Comparison of ENCODE assay signal across 8 cellular contexts in the genomic region with DNA sequence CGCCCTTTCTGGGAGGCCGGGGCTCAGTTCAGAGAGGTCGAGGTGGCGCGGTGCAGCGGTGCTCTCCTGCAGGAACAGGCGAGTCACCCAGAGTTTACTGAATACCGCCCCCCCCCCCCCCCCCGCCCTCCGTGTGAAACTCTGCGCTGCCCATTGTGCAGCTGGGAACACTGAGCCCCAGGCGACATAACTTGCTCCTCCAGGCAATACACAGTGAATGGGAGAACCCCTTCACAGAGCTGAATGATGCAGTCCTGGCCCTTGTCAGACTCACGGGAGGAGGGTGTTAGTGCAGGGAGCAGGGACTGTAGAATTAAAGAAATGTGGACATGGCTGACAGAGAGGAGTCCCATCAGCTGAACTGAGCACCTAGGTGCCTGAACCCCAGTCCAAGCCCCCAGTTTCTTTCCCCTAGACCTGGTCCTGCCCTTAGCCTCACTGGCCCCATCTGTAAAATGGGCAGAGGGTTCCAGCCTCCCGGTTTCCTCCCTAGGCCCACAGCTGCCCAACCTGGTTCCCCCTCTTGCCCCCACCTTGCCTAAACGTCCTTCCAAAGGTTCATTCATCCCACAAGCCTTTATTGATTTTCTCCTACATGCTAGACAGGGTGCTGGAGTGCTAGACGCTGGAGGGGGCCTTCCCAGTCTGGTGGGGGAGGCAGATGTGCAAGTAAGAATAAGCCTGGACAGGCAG. TPM values are rescaled to one million over a fixed set of nuclear protein-coding genes. Genes with fewer than 3 reads are reported as not detected.
DNase-seq lines count a peak whose midpoint lies in the region; ATAC-seq and TF ChIP-seq lines count a peak whose summit lies in the region.
"Had no signal": no experiment of that assay in that cellular context is flagged by ENCODE, and none has a peak within 500 bp of the region (broad histone marks: within the 10 kb centered on the region; RNA-seq: fewer than 3 reads in every experiment).

No MANE protein-coding gene starts in this region.

- H3K4me3 ChIP-seq in GM23338, result peak overlapping the region; percentile 66
- H3K4me3 ChIP-seq in heart right ventricle, result peak overlapping the region; percentile 7 to 59 (median 52)
- H3K4me3 ChIP-seq in skin epidermis, result peak overlapping the region in 6 of 7 experiments; percentile 15 to 42 (median 28)

- peak overlapping the region; percentile 75 for H3K4me3 Mint-ChIP-seq in GM23338

- CTCF ChIA-PET in RWPE1 (lab: Yijun Ruan, JAX), result interaction anchor here (0.6 to 1.2 kb wide), 2 partner anchors 40 to 50 kb away, joined by 3 to 7 read pairs; no protein-coding TSS in a partner anchor

- peak; percentile 47 for DNase-seq in GM23338 (ENCODE audit: low spot score)
- no peak for DNase-seq in RWPE1 (ENCODE audit: low spot score)
- DNase-seq in heart right ventricle, result no peak
- no peak for DNase-seq in activated CD4-positive, alpha-beta T cell treated with anti-CD3 and anti-CD28 coated beads for 48 hours

- 15 to 17% methylated on average over 16 of the region's 16 CpGs for WGBS in heart right ventricle, 2 donors

- H3K27ac ChIP-seq in GM23338 (ENCODE audit: low read depth) (no peak overlapping the region), RWPE1 (peak overlapping the region; percentile 73), heart right ventricle (peak overlapping the region; percentile 64 to 92 (median 82)), skin epidermis (peak overlapping the region in 10 of 21 experiments; percentile 0 to 88 (median 50))

- H3K9me3 ChIP-seq in heart right ventricle, result no peaks in the 10 kb centered on the region

- ATAC-seq in GM23338 (peak; percentile 6; the same call in 2 of the 3 replicates), heart right ventricle (peak in 2 of 8 donors; percentile 3 to 28), GM21390 (IDR thresholded peaks at IDR 0.05; ENCODE audit: unreplicated experiment) (no peak), GM21423 (IDR thresholded peaks at IDR 0.05; ENCODE audit: unreplicated experiment) (no peak)

- H3K27me3 ChIP-seq in GM23338 (ENCODE audit: insufficient read depth) (peaks cover 11% of the 10 kb centered on the region; the same call in 1 of the 2 replicates), heart right ventricle (peaks cover 0 to 35% (median 0%) of the 10 kb centered on the region in 7 donors)

- peaks cover 15% of the 10 kb centered on the region for H3K27me3 Mint-ChIP-seq in GM23338 (ENCODE audit: insufficient read depth, low read depth, poor library complexity)

- H4K20me1 ChIP-seq in GM23338 (replicated peaks; ENCODE audit: insufficient read depth), result no peaks in the 10 kb centered on the region

- H3K4me1 ChIP-seq in GM23338 (ENCODE audit: insufficient read depth) (peaks cover 10% of the 10 kb centered on the region), heart right ventricle (peaks cover 13 to 35% (median 28%) of the 10 kb centered on the region in 9 donors)

- POLR2A ChIA-PET in RWPE1 (lab: Yijun Ruan, JAX; ENCODE audit: low non-redundant PET), result no interaction called here

- intact Hi-C loops in heart right ventricle (cut with DNase I), result loop anchor here in 3 of 10 donors (5.0 to 10.0 kb wide), 2 partner anchors 38 to 146 kb away; partner anchors contain the start of gene PYROXD2 (in 2 of the 3)

- H3K36me3 ChIP-seq in GM23338 (ENCODE audit: insufficient read depth), result no peaks in the 10 kb centered on the region
- no peaks in the 10 kb centered on the region for H3K36me3 ChIP-seq in heart right ventricle

- H3K36me3 Mint-ChIP-seq in GM23338 (ENCODE audit: low read depth), result no peaks in the 10 kb centered on the region

- peak overlapping the region; percentile 94; the same call in 1 of the 2 replicates for H2AFZ ChIP-seq in GM23338

- H3K4me2 ChIP-seq in GM23338, result peak overlapping the region; percentile 81

- H3K4me1 Mint-ChIP-seq in GM23338, result peaks cover 40% of the 10 kb centered on the region

- H3K9me2 ChIP-seq in GM23338 (ENCODE audit: insufficient read depth), result no peaks in the 10 kb centered on the region

- no peak overlapping the region for H3K27ac Mint-ChIP-seq in GM23338

- H3K9me3 Mint-ChIP-seq in GM23338, result no peaks in the 10 kb centered on the region

- no peaks in the 10 kb centered on the region for H3K79me2 ChIP-seq in GM23338 (replicated peaks; ENCODE audit: insufficient read depth)

- TF ChIP-seq CTCF in GM23338 (conservative IDR thresholded peaks at IDR 0.05; ENCODE audit: low read depth in 2 of 2), result no peak
- TF ChIP-seq CTCF in RWPE1 (conservative IDR thresholded peaks at IDR 0.05; ENCODE audit: low read depth), result no peak
- TF ChIP-seq CTCF in heart right ventricle (IDR thresholded peaks at IDR 0.05), result no peak

- H3F3A ChIP-seq in GM23338 (replicated peaks; ENCODE audit: low read depth), result no peaks in the 10 kb centered on the region

TF ChIP-seq in GM23338, 12 proteins besides CTCF, POLR2A, EP300 and RAD21 (continues in another document):
- TF ChIP-seq ZNF331 (CRISPR knock-in tag; IDR thresholded peaks at IDR 0.05; ENCODE audit: low read depth) (no peak), EZH2 (IDR thresholded peaks at IDR 0.05; ENCODE audit: low read depth, unreplicated experiment) (no peak), ZNF114 (CRISPR knock-in tag; IDR thresholded peaks at IDR 0.05) (no peak), POLR2AphosphoS5 (IDR thresholded peaks at IDR 0.05; ENCODE audit: low read depth) (no peak), ETS1 (IDR thresholded peaks at IDR 0.05) (no peak), REST (IDR thresholded peaks at IDR 0.05; ENCODE audit: unreplicated experiment) (no peak)

RNA-seq across cellular contexts. Expression of gene LOXL4, which starts 0.8 kb away (rescaled TPM):
- total RNA-seq in GM23338 (2014; rRNA removed; shearing (Covaris generic)), result 0.23 and 0.38 TPM in 2 replicates
- polyA plus RNA-seq in GM23338 (2016; fragmentation: Nextera tagmentation; extraction: Ambion mirVana) (0.16 and 0.21 TPM in 2 replicates), heart right ventricle (1 to 10 TPM; 1.7 to 5.6 TPM)
- 10 to 100 TPM in 1 of 10 donors, 1 to 10 TPM in 8, under 1 TPM in 1; 0.72 to 13.5 (median 1.9) TPM for total RNA-seq in heart right ventricle
- total RNA-seq: T-helper 1 cell treated with Interleukin-12 subunit alpha and Interleukin-12 subunit beta and Interleukin-4 antibody, amounts not matched to agents 30 ng/mL and 1 ng/mL, for 36 hours had no signal
